In genomic region chr5:59174248-59174844, GRCh38 we compare ENCODE assay signal across 9 cellular contexts.
DNase-seq lines count a peak whose midpoint lies in the region; ATAC-seq and FAIRE-seq lines count a peak whose summit lies in the region.
"Had no signal": no experiment of that assay in that cellular context is flagged by ENCODE, and none has a peak within 500 bp of the region (broad histone marks: within the 10 kb centered on the region; RNA-seq: fewer than 3 reads in every experiment).

No MANE protein-coding gene starts in this region.

- peak; percentile 86 for FAIRE-seq in endometrium (lab: Jason Lieb, UNC)

- intact Hi-C loops in activated T-helper 2 cell treated with anti-CD3 and anti-CD28 coated beads, Interferon-gamma antibody, Interleukin-2, Interleukin-4, amounts not matched to agents 10 μg/mL and 5 μg/mL and 100 μg/mL, durations not matched to agents 14 hours and 24 hours and 36 hours (cut with micrococcal nuclease) = loop anchor here (1.0 to 2.0 kb wide), 6 partner anchors 14 to 288 kb away; no protein-coding TSS in a partner anchor

- H3K9me3 Mint-ChIP-seq in activated T-helper 2 cell treated with anti-CD3 and anti-CD28 coated beads, Interferon-gamma antibody, Interleukin-2, Interleukin-4, amounts not matched to agents 10 μg/mL and 5 μg/mL and 100 μg/mL, durations not matched to agents 14 hours and 24 hours and 36 hours = peaks cover 5% of the 10 kb centered on the region

- ATAC-seq in GM21423 (IDR thresholded peaks at IDR 0.05; ENCODE audit: unreplicated experiment) (peak; percentile 47), HG02763 (IDR thresholded peaks at IDR 0.05; ENCODE audit: unreplicated experiment) (no peak)

- H3K27ac Mint-ChIP-seq in activated T-helper 2 cell treated with anti-CD3 and anti-CD28 coated beads, Interferon-gamma antibody, Interleukin-2, Interleukin-4, amounts not matched to agents 10 μg/mL and 5 μg/mL and 100 μg/mL, durations not matched to agents 14 hours and 24 hours and 36 hours = no peak overlapping the region
- H3K27ac Mint-ChIP-seq: activated naive CD8-positive, alpha-beta T cell had no signal

- peaks cover 5% of the 10 kb centered on the region for H3K36me3 Mint-ChIP-seq in activated T-helper 2 cell treated with anti-CD3 and anti-CD28 coated beads, Interferon-gamma antibody, Interleukin-2, Interleukin-4, amounts not matched to agents 10 μg/mL and 5 μg/mL and 100 μg/mL, durations not matched to agents 14 hours and 24 hours and 36 hours (ENCODE audit: low read depth)
- H3K36me3 Mint-ChIP-seq: activated naive CD8-positive, alpha-beta T cell had no signal

- no peak overlapping the region for H3K4me3 Mint-ChIP-seq in activated T-helper 2 cell treated with anti-CD3 and anti-CD28 coated beads, Interferon-gamma antibody, Interleukin-2, Interleukin-4, amounts not matched to agents 10 μg/mL and 5 μg/mL and 100 μg/mL, durations not matched to agents 14 hours and 24 hours and 36 hours (ENCODE audit: low read depth)
- H3K4me3 Mint-ChIP-seq: activated naive CD8-positive, alpha-beta T cell had no signal

- peak; percentile 53 for DNase-seq in DMS53 treated with DMSO at 0.1 percent for 48 hours (lab: John Stamatoyannopoulos, UW; ENCODE audit: unreplicated experiment)
- peak; percentile 7 for DNase-seq in MV-4-11 (lab: John Stamatoyannopoulos, UW)
- DNase-seq in T-helper 1 cell = peak in 4 of 5 donors; percentile 2 to 71 (median 18)
- peak; percentile 76 for DNase-seq in myocyte (ENCODE audit: low read depth)
- DNase-seq in activated T-helper 2 cell treated with anti-CD3 and anti-CD28 coated beads, Interferon-gamma antibody, Interleukin-2, Interleukin-4, amounts not matched to agents 10 μg/mL and 5 μg/mL and 100 μg/mL, durations not matched to agents 14 hours and 24 hours and 36 hours (ENCODE audit: low spot score) = no peak

- H3K4me1 Mint-ChIP-seq in activated T-helper 2 cell treated with anti-CD3 and anti-CD28 coated beads, Interferon-gamma antibody, Interleukin-2, Interleukin-4, amounts not matched to agents 10 μg/mL and 5 μg/mL and 100 μg/mL, durations not matched to agents 14 hours and 24 hours and 36 hours (ENCODE audit: low read depth) = peaks cover 43% of the 10 kb centered on the region

- H3K27me3 Mint-ChIP-seq in activated T-helper 2 cell treated with anti-CD3 and anti-CD28 coated beads, Interferon-gamma antibody, Interleukin-2, Interleukin-4, amounts not matched to agents 10 μg/mL and 5 μg/mL and 100 μg/mL, durations not matched to agents 14 hours and 24 hours and 36 hours (ENCODE audit: low read depth) = no peaks in the 10 kb centered on the region
- H3K27me3 Mint-ChIP-seq: activated naive CD8-positive, alpha-beta T cell had no signal
